ENCODE assay signal across 1 cellular context in the genomic region with DNA sequence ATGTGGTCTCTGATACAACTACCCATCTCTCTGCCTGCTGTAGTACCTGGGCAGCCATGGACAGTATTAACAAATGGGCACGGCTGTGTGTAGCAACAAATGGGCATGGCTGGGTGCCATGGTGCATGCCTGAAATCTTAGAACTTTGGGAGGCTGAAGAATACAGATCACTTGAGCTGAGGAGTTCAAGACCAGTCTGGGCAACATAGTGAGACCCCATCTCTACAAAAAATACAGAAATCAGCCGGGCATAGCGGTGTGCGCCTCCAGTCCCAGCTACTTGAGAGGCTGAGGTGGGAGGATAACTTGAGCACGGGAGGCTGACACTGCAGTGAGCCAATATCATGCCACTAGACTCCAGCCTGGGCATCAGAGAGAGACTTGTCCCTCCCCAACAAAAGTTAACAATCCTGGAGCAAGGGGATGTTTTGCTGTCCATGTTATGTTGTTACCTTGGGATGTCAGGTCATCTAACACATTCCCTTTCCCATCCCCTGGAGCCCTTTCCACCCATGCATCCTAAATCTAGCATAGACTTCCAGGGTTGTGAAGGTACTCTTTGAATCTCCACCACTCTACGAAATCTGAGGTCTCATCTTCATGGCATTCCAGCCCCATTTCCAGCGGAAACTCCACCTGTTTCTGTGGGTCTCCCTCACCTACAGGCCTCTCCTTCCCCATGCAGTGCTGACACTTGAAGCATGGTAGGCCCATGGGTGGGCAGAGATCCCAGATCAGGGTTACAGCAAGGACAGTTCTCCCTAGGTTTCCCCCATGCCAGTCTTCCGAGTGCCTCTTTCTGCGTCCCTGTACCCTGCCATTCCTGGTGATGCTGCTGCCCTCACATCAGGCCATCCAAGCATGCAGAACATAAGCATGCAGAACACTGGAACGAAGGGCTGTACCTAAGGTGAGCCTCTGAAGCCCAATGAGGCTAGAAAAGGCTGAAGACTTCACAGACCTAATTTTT.
TF ChIP-seq lines count a peak whose summit lies in the region.

No MANE protein-coding gene starts in this region.

TF ChIP-seq in K562, 482 proteins besides CTCF, POLR2A, EP300 and RAD21 (continued from another document):
- TF ChIP-seq, protein P1, sequence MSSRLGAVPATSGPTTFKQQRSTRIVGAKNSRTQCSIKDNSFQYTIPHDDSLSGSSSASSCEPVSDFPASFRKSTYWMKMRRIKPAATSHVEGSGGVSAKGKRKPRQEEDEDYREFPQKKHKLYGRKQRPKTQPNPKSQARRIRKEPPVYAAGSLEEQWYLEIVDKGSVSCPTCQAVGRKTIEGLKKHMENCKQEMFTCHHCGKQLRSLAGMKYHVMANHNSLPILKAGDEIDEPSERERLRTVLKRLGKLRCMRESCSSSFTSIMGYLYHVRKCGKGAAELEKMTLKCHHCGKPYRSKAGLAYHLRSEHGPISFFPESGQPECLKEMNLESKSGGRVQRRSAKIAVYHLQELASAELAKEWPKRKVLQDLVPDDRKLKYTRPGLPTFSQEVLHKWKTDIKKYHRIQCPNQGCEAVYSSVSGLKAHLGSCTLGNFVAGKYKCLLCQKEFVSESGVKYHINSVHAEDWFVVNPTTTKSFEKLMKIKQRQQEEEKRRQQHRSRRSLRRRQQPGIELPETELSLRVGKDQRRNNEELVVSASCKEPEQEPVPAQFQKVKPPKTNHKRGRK (tag; IDR thresholded peaks at IDR 0.05): no peak
- no peak for TF ChIP-seq ARID1B (IDR thresholded peaks at IDR 0.05)
- TF ChIP-seq EHMT2 (IDR thresholded peaks at IDR 0.05): no peak
- TF ChIP-seq BCL6 (CRISPR knock-in tag; IDR thresholded peaks at IDR 0.05): no peak
- TF ChIP-seq SAFB (IDR thresholded peaks at IDR 0.05; ENCODE audit: borderline replicate concordance, low read depth, low read length): no peak
- TF ChIP-seq, protein P2, sequence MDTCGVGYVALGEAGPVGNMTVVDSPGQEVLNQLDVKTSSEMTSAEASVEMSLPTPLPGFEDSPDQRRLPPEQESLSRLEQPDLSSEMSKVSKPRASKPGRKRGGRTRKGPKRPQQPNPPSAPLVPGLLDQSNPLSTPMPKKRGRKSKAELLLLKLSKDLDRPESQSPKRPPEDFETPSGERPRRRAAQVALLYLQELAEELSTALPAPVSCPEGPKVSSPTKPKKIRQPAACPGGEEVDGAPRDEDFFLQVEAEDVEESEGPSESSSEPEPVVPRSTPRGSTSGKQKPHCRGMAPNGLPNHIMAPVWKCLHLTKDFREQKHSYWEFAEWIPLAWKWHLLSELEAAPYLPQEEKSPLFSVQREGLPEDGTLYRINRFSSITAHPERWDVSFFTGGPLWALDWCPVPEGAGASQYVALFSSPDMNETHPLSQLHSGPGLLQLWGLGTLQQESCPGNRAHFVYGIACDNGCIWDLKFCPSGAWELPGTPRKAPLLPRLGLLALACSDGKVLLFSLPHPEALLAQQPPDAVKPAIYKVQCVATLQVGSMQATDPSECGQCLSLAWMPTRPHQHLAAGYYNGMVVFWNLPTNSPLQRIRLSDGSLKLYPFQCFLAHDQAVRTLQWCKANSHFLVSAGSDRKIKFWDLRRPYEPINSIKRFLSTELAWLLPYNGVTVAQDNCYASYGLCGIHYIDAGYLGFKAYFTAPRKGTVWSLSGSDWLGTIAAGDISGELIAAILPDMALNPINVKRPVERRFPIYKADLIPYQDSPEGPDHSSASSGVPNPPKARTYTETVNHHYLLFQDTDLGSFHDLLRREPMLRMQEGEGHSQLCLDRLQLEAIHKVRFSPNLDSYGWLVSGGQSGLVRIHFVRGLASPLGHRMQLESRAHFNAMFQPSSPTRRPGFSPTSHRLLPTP (IDR thresholded peaks at IDR 0.05; ENCODE audit: borderline replicate concordance, extremely low read depth, insufficient read length): no peak
- TF ChIP-seq RNF2 (IDR thresholded peaks at IDR 0.05): no peak
- no peak for TF ChIP-seq TAF1 (IDR thresholded peaks at IDR 0.05; ENCODE audit: control insufficient read depth, extremely low read depth, insufficient read depth, low read length, severe bottlenecking)
- no peak for TF ChIP-seq RBM25 (IDR thresholded peaks at IDR 0.05; ENCODE audit: low read depth, low read length, severe bottlenecking)
- TF ChIP-seq ZNF445 (CRISPR knock-in tag; IDR thresholded peaks at IDR 0.05; ENCODE audit: low read depth): peak; percentile 41; the same call in 1 of the 2 replicates
- 0 out of 2 replicates have a peak, but pooled peaks have one; percentile 83 for TF ChIP-seq ZFPM2 (CRISPR knock-in tag; IDR thresholded peaks at IDR 0.05)
- TF ChIP-seq RBM22 (IDR thresholded peaks at IDR 0.05; ENCODE audit: low read depth, low read length, poor library complexity, severe bottlenecking): no peak
- no peak for TF ChIP-seq ZNF707 (CRISPR knock-in tag; conservative IDR thresholded peaks at IDR 0.05)
- no peak for TF ChIP-seq ZNF431 (CRISPR knock-in tag; IDR thresholded peaks at IDR 0.05)
- TF ChIP-seq CBX3 (IDR thresholded peaks at IDR 0.05; ENCODE audit: borderline replicate concordance in 1 of 2, low read length in 2 of 2): no peak
- no peak for TF ChIP-seq RBM14 (IDR thresholded peaks at IDR 0.05; ENCODE audit: borderline replicate concordance, insufficient read depth, low read depth, low read length)
- TF ChIP-seq, protein P3, sequence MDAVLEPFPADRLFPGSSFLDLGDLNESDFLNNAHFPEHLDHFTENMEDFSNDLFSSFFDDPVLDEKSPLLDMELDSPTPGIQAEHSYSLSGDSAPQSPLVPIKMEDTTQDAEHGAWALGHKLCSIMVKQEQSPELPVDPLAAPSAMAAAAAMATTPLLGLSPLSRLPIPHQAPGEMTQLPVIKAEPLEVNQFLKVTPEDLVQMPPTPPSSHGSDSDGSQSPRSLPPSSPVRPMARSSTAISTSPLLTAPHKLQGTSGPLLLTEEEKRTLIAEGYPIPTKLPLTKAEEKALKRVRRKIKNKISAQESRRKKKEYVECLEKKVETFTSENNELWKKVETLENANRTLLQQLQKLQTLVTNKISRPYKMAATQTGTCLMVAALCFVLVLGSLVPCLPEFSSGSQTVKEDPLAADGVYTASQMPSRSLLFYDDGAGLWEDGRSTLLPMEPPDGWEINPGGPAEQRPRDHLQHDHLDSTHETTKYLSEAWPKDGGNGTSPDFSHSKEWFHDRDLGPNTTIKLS (IDR thresholded peaks at IDR 0.05; ENCODE audit: borderline replicate concordance, low read depth): no peak
- TF ChIP-seq FOXK1 (CRISPR knock-in tag; IDR thresholded peaks at IDR 0.05; ENCODE audit: borderline replicate concordance): no peak
- TF ChIP-seq ZBTB1 (CRISPR knock-in tag; IDR thresholded peaks at IDR 0.05; ENCODE audit: borderline replicate concordance, low read depth): no peak
- TF ChIP-seq ZNF764 (CRISPR knock-in tag; IDR thresholded peaks at IDR 0.05; ENCODE audit: low read depth): no peak; the same call in 1 of the 2 replicates
- TF ChIP-seq TAF7 (tag; IDR thresholded peaks at IDR 0.05): no peak
- no peak for TF ChIP-seq RB1 (IDR thresholded peaks at IDR 0.05; ENCODE audit: low read depth)
- TF ChIP-seq ZNF263 (CRISPR knock-in tag; IDR thresholded peaks at IDR 0.05; ENCODE audit: borderline replicate concordance): no peak
- TF ChIP-seq COPS2 (conservative IDR thresholded peaks at IDR 0.05): no peak
- no peak for TF ChIP-seq MTA1 (IDR thresholded peaks at IDR 0.05; ENCODE audit: borderline replicate concordance)
- TF ChIP-seq, protein P4, sequence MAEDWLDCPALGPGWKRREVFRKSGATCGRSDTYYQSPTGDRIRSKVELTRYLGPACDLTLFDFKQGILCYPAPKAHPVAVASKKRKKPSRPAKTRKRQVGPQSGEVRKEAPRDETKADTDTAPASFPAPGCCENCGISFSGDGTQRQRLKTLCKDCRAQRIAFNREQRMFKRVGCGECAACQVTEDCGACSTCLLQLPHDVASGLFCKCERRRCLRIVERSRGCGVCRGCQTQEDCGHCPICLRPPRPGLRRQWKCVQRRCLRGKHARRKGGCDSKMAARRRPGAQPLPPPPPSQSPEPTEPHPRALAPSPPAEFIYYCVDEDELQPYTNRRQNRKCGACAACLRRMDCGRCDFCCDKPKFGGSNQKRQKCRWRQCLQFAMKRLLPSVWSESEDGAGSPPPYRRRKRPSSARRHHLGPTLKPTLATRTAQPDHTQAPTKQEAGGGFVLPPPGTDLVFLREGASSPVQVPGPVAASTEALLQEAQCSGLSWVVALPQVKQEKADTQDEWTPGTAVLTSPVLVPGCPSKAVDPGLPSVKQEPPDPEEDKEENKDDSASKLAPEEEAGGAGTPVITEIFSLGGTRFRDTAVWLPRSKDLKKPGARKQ (CRISPR knock-in tag; IDR thresholded peaks at IDR 0.05): no peak
- no peak for TF ChIP-seq ZSCAN32 (CRISPR knock-in tag; IDR thresholded peaks at IDR 0.05)
- no peak for TF ChIP-seq MYBL2 (IDR thresholded peaks at IDR 0.05; ENCODE audit: low read depth)
- TF ChIP-seq MYBL2 (CRISPR knock-in tag; IDR thresholded peaks at IDR 0.05; ENCODE audit: borderline replicate concordance): no peak
- TF ChIP-seq CREB1 (IDR thresholded peaks at IDR 0.05): peak; percentile 46; the same call in 1 of the 2 replicates
- no peak for TF ChIP-seq CREB1 (CRISPR knock-in tag; IDR thresholded peaks at IDR 0.05)
